1 cellular context compared by ENCODE assay signal in the genomic region with DNA sequence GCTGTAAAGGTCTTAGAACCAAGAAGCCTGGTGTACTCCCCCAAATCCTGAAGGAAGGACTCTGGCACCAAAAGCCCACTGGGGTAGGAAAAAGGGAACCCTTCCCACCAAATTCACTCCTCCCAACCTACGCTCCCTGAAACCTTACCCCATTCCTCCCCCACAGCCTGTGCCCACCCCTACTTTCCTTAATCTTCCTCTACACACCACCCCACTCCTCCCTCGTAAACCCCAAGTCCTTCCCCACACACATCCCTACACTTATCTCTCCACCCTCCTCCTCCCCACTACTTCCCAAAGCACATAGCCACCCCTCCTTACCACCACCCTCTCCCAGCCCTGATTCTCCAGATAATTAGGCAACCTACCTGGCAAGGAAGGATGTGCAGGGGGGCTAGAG.
TF ChIP-seq lines count a peak whose summit lies in the region.

No MANE protein-coding gene starts in this region.

TF ChIP-seq in WTC11, 78 proteins besides CTCF, POLR2A, EP300 and RAD21 (continued from another document):
- TF ChIP-seq, protein P1, sequence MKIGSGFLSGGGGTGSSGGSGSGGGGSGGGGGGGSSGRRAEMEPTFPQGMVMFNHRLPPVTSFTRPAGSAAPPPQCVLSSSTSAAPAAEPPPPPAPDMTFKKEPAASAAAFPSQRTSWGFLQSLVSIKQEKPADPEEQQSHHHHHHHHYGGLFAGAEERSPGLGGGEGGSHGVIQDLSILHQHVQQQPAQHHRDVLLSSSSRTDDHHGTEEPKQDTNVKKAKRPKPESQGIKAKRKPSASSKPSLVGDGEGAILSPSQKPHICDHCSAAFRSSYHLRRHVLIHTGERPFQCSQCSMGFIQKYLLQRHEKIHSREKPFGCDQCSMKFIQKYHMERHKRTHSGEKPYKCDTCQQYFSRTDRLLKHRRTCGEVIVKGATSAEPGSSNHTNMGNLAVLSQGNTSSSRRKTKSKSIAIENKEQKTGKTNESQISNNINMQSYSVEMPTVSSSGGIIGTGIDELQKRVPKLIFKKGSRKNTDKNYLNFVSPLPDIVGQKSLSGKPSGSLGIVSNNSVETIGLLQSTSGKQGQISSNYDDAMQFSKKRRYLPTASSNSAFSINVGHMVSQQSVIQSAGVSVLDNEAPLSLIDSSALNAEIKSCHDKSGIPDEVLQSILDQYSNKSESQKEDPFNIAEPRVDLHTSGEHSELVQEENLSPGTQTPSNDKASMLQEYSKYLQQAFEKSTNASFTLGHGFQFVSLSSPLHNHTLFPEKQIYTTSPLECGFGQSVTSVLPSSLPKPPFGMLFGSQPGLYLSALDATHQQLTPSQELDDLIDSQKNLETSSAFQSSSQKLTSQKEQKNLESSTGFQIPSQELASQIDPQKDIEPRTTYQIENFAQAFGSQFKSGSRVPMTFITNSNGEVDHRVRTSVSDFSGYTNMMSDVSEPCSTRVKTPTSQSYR (CRISPR knock-in tag; IDR thresholded peaks at IDR 0.05), result no peak
